Comparison of ENCODE assay signal across 1 cellular context in genomic region chr19:47179643-47180310, GRCh38.
TF ChIP-seq lines count a peak whose summit lies in the region.

No MANE protein-coding gene starts in this region.

TF ChIP-seq in GM12891, 5 proteins besides CTCF, POLR2A, EP300 and RAD21 (continued from another document):
- TF ChIP-seq POLR2AphosphoS5 (IDR thresholded peaks at IDR 0.05; ENCODE audit: low read depth, low read length) (no peak), SPI1 (IDR thresholded peaks at IDR 0.05; ENCODE audit: low read depth, low read length) (no peak), POU2F2 (IDR thresholded peaks at IDR 0.05; ENCODE audit: low read depth, low read length) (no peak)
